ENCODE assay signal across 18 cellular contexts in genomic region chr2:39547811-39548719, GRCh38.
A peak's percentile ranks its signal among the peaks of the same experiment; 100 is the strongest.
DNase-seq lines count a peak whose midpoint lies in the region; ATAC-seq and TF ChIP-seq lines count a peak whose summit lies in the region.
"Had no signal": no experiment of that assay in that cellular context is flagged by ENCODE, and none has a peak within 500 bp of the region (broad histone marks: within the 10 kb centered on the region; RNA-seq: fewer than 3 reads in every experiment).

No MANE protein-coding gene starts in this region.

- CTCF ChIA-PET in MCF 10A (lab: Yijun Ruan, JAX) = interaction anchor here (0.6 to 0.8 kb wide), 2 partner anchors 97 to 150 kb away, joined by 3 read pairs; no protein-coding TSS in a partner anchor

- POLR2A ChIA-PET in MCF 10A (lab: Yijun Ruan, JAX) = interaction anchor here (0.7 to 2.1 kb wide), 3 partner anchors 15 to 24 kb away, joined by 3 to 8 read pairs (median 6); no protein-coding TSS in a partner anchor

- H3K9me3 Mint-ChIP-seq in MCF 10A (ENCODE audit: unreplicated experiment) = peaks cover 19% of the 10 kb centered on the region
- H3K9me3 Mint-ChIP-seq: activated T-helper 17 cell treated with anti-CD3 and anti-CD28 coated beads, Interleukin-2, amount 50 U/mL, for 72 hours; naive thymus-derived CD4-positive, alpha-beta T cell; stimulated activated memory B cell treated with anti-CD40 and anti-IgM and Interleukin-4, amounts not matched to agents 10 μg/mL and 1 μg/mL and 100 μg/mL, for 72 hours had no signal

- no peaks in the 10 kb centered on the region for H3K36me3 ChIP-seq in breast epithelium
- H3K36me3 ChIP-seq in uterus = no peaks in the 10 kb centered on the region
- no peaks in the 10 kb centered on the region for H3K36me3 ChIP-seq in body of pancreas (replicated peaks in 1 of 2; ENCODE audit: insufficient read depth in 1 of 2, low read depth in 2 of 2)

- intact Hi-C loops in MCF 10A (cut with micrococcal nuclease) (no loop called here), breast epithelium (cut with DNase I; ENCODE audit: low total_unique reads) (no loop called here), uterus (cut with DNase I; ENCODE audit: low total_unique reads) (no loop called here), body of pancreas (cut with DNase I) (no loop called here)

- peak overlapping the region; percentile 88 for H3K27ac Mint-ChIP-seq in MCF 10A (ENCODE audit: low read depth, unreplicated experiment)
- H3K27ac Mint-ChIP-seq: activated T-helper 17 cell treated with anti-CD3 and anti-CD28 coated beads, Interleukin-2, amount 50 U/mL, for 72 hours; naive thymus-derived CD4-positive, alpha-beta T cell; stimulated activated memory B cell treated with anti-CD40 and anti-IgM and Interleukin-4, amounts not matched to agents 10 μg/mL and 1 μg/mL and 100 μg/mL, for 72 hours; WTC11 had no signal

- TF ChIP-seq CTCF in MCF 10A (IDR thresholded peaks at IDR 0.05; ENCODE audit: unreplicated experiment) (no peak), breast epithelium (IDR thresholded peaks at IDR 0.05) (no peak), VCaP (conservative IDR thresholded peaks at IDR 0.05) (no peak), fibroblast of pulmonary artery (IDR thresholded peaks at IDR 0.05; ENCODE audit: low read length, missing control alignments) (no peak), uterus (IDR thresholded peaks at IDR 0.05) (no peak), body of pancreas (IDR thresholded peaks at IDR 0.05) (no peak)

- peaks cover 6% of the 10 kb centered on the region for H3K36me3 Mint-ChIP-seq in MCF 10A (ENCODE audit: insufficient read depth, unreplicated experiment)
- H3K36me3 Mint-ChIP-seq: naive thymus-derived CD4-positive, alpha-beta T cell; stimulated activated memory B cell treated with anti-CD40 and anti-IgM and Interleukin-4, amounts not matched to agents 10 μg/mL and 1 μg/mL and 100 μg/mL, for 72 hours; WTC11 had no signal

- no peak for ATAC-seq in body of pancreas
- ATAC-seq: activated T-helper 17 cell treated with anti-CD3 and anti-CD28 coated beads, Interleukin-2, amount 50 U/mL, for 72 hours; naive thymus-derived CD4-positive, alpha-beta T cell; Panc1; stimulated activated memory B cell treated with anti-CD40 and anti-IgM and Interleukin-4, amounts not matched to agents 10 μg/mL and 1 μg/mL and 100 μg/mL, for 72 hours; WTC11 had no signal

- peak; percentile 66 for DNase-seq in MCF 10A (ENCODE audit: unreplicated experiment)
- no peak for DNase-seq in breast epithelium (ENCODE audit: low spot score in 2 of 2)
- peak; percentile 41 for DNase-seq in fibroblast of pulmonary artery (ENCODE audit: low read depth)
- DNase-seq in uterus = no peak
- DNase-seq in NCI-H1930 (lab: John Stamatoyannopoulos, UW) = no peak
- no peak for DNase-seq in body of pancreas
- no peak for DNase-seq in stimulated activated CD4-positive, alpha-beta T cell treated with anti-CD3 and anti-CD28 coated beads, Interleukin-4, amount 100 ng/mL, for 1 hour
- DNase-seq: amniotic stem cell; naive thymus-derived CD4-positive, alpha-beta T cell; NCI-H748 treated with DMSO at 0.1 percent for 48 hours had no signal

- BruUV-seq in MCF 10A (replicated peaks; lab: Mats Ljungman, UMichigan) = no TSS peak

- H3K27me3 Mint-ChIP-seq in MCF 10A (ENCODE audit: insufficient read depth, unreplicated experiment) = no peaks in the 10 kb centered on the region

- peaks cover 22% of the 10 kb centered on the region for H3K4me1 Mint-ChIP-seq in MCF 10A (ENCODE audit: insufficient read depth, unreplicated experiment)
- H3K4me1 Mint-ChIP-seq: activated T-helper 17 cell treated with anti-CD3 and anti-CD28 coated beads, Interleukin-2, amount 50 U/mL, for 72 hours; naive thymus-derived CD4-positive, alpha-beta T cell; stimulated activated memory B cell treated with anti-CD40 and anti-IgM and Interleukin-4, amounts not matched to agents 10 μg/mL and 1 μg/mL and 100 μg/mL, for 72 hours had no signal

- H3K4me3 Mint-ChIP-seq in MCF 10A (ENCODE audit: unreplicated experiment) = no peak overlapping the region
- H3K4me3 Mint-ChIP-seq: activated T-helper 17 cell treated with anti-CD3 and anti-CD28 coated beads, Interleukin-2, amount 50 U/mL, for 72 hours; naive thymus-derived CD4-positive, alpha-beta T cell; stimulated activated memory B cell treated with anti-CD40 and anti-IgM and Interleukin-4, amounts not matched to agents 10 μg/mL and 1 μg/mL and 100 μg/mL, for 72 hours; WTC11 had no signal

- H3K27me3 ChIP-seq in breast epithelium = no peaks in the 10 kb centered on the region
- H3K27me3 ChIP-seq in uterus = no peaks in the 10 kb centered on the region
- no peaks in the 10 kb centered on the region for H3K27me3 ChIP-seq in body of pancreas
- H3K27me3 ChIP-seq: tibial nerve had no signal

- H3K4me1 ChIP-seq in breast epithelium (no peaks in the 10 kb centered on the region), uterus (no peaks in the 10 kb centered on the region), body of pancreas (peaks cover 40% of the 10 kb centered on the region)
- H3K4me1 ChIP-seq: tibial nerve had no signal

- 93 to 95% methylated on average over 9 of the region's 9 CpGs for WGBS in body of pancreas, 2 donors

- peaks cover 0 to 4% of the 10 kb centered on the region in 2 donors for H3K9me3 ChIP-seq in breast epithelium
- no peaks in the 10 kb centered on the region for H3K9me3 ChIP-seq in uterus
- H3K9me3 ChIP-seq in body of pancreas = no peaks in the 10 kb centered on the region

- H3K4me3 ChIP-seq in breast epithelium (no peak overlapping the region), fibroblast of pulmonary artery (replicated peaks; ENCODE audit: low read depth, low read length) (no peak overlapping the region), uterus (no peak overlapping the region), body of pancreas (no peak overlapping the region)
- H3K4me3 ChIP-seq: lung, tibial nerve had no signal

- TF ChIP-seq POLR2A in breast epithelium (IDR thresholded peaks at IDR 0.05) (no peak), uterus (IDR thresholded peaks at IDR 0.05) (no peak), body of pancreas (IDR thresholded peaks at IDR 0.05) (no peak)

- H3K27ac ChIP-seq in breast epithelium (no peak overlapping the region), VCaP (peak overlapping the region; percentile 74), uterus (no peak overlapping the region), body of pancreas (peak overlapping the region in 1 of 4 donors; percentile 46)
- H3K27ac ChIP-seq: C4-2B, tibial nerve had no signal

Comparison
In these comparisons a context has a peak if more than half of its experiments do, and no peak if none do; other contexts are left out.
1. DNase-seq: peak in MCF 10A (single experiment) and fibroblast of pulmonary artery (single experiment); none in breast epithelium (0 of 2), uterus (0 of 2), NCI-H1930 (0 of 2), body of pancreas (0 of 4) and stimulated activated CD4-positive, alpha-beta T cell treated with anti-CD3 and anti-CD28 coated beads, Interleukin-4, amount 100 ng/mL, for 1 hour (single experiment).